Comparison of ENCODE assay signal across 26 cellular contexts in genomic region chr18:51479736-51480135, GRCh38.
"Had no signal": no experiment of that assay in that cellular context is flagged by ENCODE, and none has a peak within 500 bp of the region (broad histone marks: within the 10 kb centered on the region; RNA-seq: fewer than 3 reads in every experiment).

No MANE protein-coding gene starts in this region.

- H3K4me1 ChIP-seq: neural progenitor cell, parathyroid adenoma, psoas muscle, right lobe of liver, sigmoid colon, stomach, thyroid gland, tibial nerve, upper lobe of left lung, vagina had no signal

- H3K9me3 ChIP-seq: ovary, psoas muscle, right lobe of liver, sigmoid colon, thoracic aorta, thyroid gland, tibial nerve, upper lobe of left lung, vagina had no signal

- DNase-seq: naive thymus-derived CD8-positive, alpha-beta T cell; nephron progenitor cell; occipital lobe; ovary; posterior cingulate gyrus; psoas muscle; right lobe of liver; sigmoid colon; small intestine; stimulated activated CD4-positive, alpha-beta T cell treated with anti-CD3 and anti-CD28 coated beads, Interleukin-15, amount 100 ng/mL, for 24 hours; stimulated activated CD4-positive, alpha-beta T cell treated with anti-CD3 and anti-CD28 coated beads, Interleukin-2, amount 100 ng/mL, for 24 hours; stimulated activated CD4-positive, alpha-beta T cell treated with anti-CD3 and anti-CD28 coated beads, Interleukin-2, amount 100 ng/mL, for 48 hours; stimulated activated CD4-positive, alpha-beta T cell treated with anti-CD3 and anti-CD28 coated beads, Interleukin-4, amount 100 ng/mL, for 24 hours; stimulated activated naive B cell treated with anti-CD40 and anti-IgM and Interleukin-4, amounts not matched to agents 10 μg/mL and 1 μg/mL and 100 μg/mL, for 72 hours; stimulated activated naive CD4-positive, alpha-beta T cell treated with Interleukin-2 at 50 U/mL for 16 hours; stomach; thyroid gland; trophoblast cell; upper lobe of left lung had no signal

- H3K4me3 ChIP-seq: neural progenitor cell, ovary, psoas muscle, right lobe of liver, sigmoid colon, stomach, thoracic aorta, thyroid gland, tibial nerve, upper lobe of left lung, vagina had no signal

- H3K27me3 ChIP-seq: neural progenitor cell, ovary, right lobe of liver, sigmoid colon, stomach, thyroid gland, tibial nerve, upper lobe of left lung, vagina had no signal

- H3K27ac ChIP-seq: neural progenitor cell, ovary, parathyroid adenoma, psoas muscle, right lobe of liver, sigmoid colon, stomach, thoracic aorta, thyroid gland, tibial nerve, upper lobe of left lung, vagina had no signal

- H3K36me3 ChIP-seq: neural progenitor cell, ovary, right lobe of liver, sigmoid colon, stomach, thoracic aorta, thyroid gland, tibial nerve, upper lobe of left lung, vagina had no signal

- ATAC-seq: naive thymus-derived CD8-positive, alpha-beta T cell; natural killer cell treated with Interleukin-12 subunit alpha and Interleukin-12 subunit beta and Interleukin-15 and Interleukin-18, amount 100 ng/mL, for 72 hours; psoas muscle; right lobe of liver; stimulated activated effector memory CD8-positive, alpha-beta T cell treated with anti-CD3 and anti-CD28 coated beads, Interleukin-12 subunit alpha, Interleukin-12 subunit beta, amount 100 ng/mL, for 72 hours; stimulated activated naive B cell treated with anti-CD40 and anti-IgM and Interleukin-4, amounts not matched to agents 10 μg/mL and 1 μg/mL and 100 μg/mL, for 72 hours had no signal
